Comparison of ENCODE assay signal across 8 cellular contexts in genomic region chr12:59346248-59346647, GRCh38.
A peak's percentile ranks its signal among the peaks of the same experiment; 100 is the strongest.
DNase-seq lines count a peak whose midpoint lies in the region; FAIRE-seq and TF ChIP-seq lines count a peak whose summit lies in the region.
"Not testable (repeated sequence)": the region's sequence is repeated elsewhere in the genome, so short reads cannot be mapped to it uniquely, and the experiment has no call there.

No MANE protein-coding gene starts in this region.

- not testable (repeated sequence) for H3K4me2 ChIP-seq in OCI-LY1 (ENCODE audit: low read length); keratinocyte (ENCODE audit: control insufficient read depth, extremely low read depth, insufficient read depth, low read depth, low read length)

- not testable (repeated sequence) for H3F3A ChIP-seq in OCI-LY1 (ENCODE audit: insufficient read depth, low read length)

- not testable (repeated sequence) for H4K20me1 ChIP-seq in OCI-LY1 (ENCODE audit: insufficient read depth, low read length); keratinocyte (ENCODE audit: control insufficient read depth, extremely low read depth, insufficient read depth, low read length)

- DNase-seq in BE2C (peak; percentile 33), GM12865 (ENCODE audit: low read depth) (peak; percentile 3), WERI-Rb-1 (peak; percentile 34), dermis blood vessel endothelial cell (peak; percentile 0), testis (peak; percentile 36)
- DNase-seq in Jurkat, Clone E6-1 (ENCODE audit: low read depth, low spot score), result peak; percentile 9
- not testable (repeated sequence) for DNase-seq in keratinocyte (ENCODE audit: low read depth, low spot score)

- not testable (repeated sequence) for H3K79me2 ChIP-seq in OCI-LY1 (ENCODE audit: insufficient read depth, low read length); keratinocyte (ENCODE audit: control insufficient read depth, insufficient read depth, low read length)

- peak; percentile 45 for TF ChIP-seq CTCF in BE2C (IDR thresholded peaks at IDR 0.05; ENCODE audit: low read depth, low read length)
- peak; percentile 20 for TF ChIP-seq CTCF in GM12865 (IDR thresholded peaks at IDR 0.05; ENCODE audit: insufficient read depth, low read depth, low read length, missing control alignments)
- TF ChIP-seq CTCF in OCI-LY1 (IDR thresholded peaks at IDR 0.05; ENCODE audit: low read length), result peak; percentile 59
- TF ChIP-seq CTCF in WERI-Rb-1 (IDR thresholded peaks at IDR 0.05; ENCODE audit: low read depth, low read length), result peak; percentile 50
- TF ChIP-seq CTCF in keratinocyte (optimal IDR thresholded peaks at IDR 0.05 in 1 of 3, IDR thresholded peaks at IDR 0.05 in 1 of 3, conservative IDR thresholded peaks at IDR 0.05 in 1 of 3; ENCODE audit: extremely low read depth in 1 of 3, insufficient read depth in 2 of 3, low read length in 3 of 3), result peak; percentile 6 to 23 (median 8)
- TF ChIP-seq CTCF in testis (IDR thresholded peaks at IDR 0.05), result not testable (repeated sequence)

- not testable (repeated sequence) for H2AFZ ChIP-seq in OCI-LY1 (ENCODE audit: low read length); keratinocyte (ENCODE audit: control insufficient read depth, low read length)

- H3K27ac ChIP-seq in OCI-LY1 (ENCODE audit: low read depth, low read length, poor library complexity, severe bottlenecking); WERI-Rb-1; keratinocyte (ENCODE audit: control insufficient read depth, insufficient read depth, low read length); testis: not testable (repeated sequence)

- dilution Hi-C loops in keratinocyte (cut with MboI; ENCODE audit: extremely low pct_ligation_motif_present, low sequenced_read_pairs), result not testable (repeated sequence)

- H3K27me3 ChIP-seq in BE2C; OCI-LY1 (ENCODE audit: insufficient read depth, low read length); WERI-Rb-1 (ENCODE audit: insufficient read depth, low read depth, severe bottlenecking); keratinocyte (ENCODE audit: control insufficient read depth, extremely low read depth, insufficient read depth, low read length); testis: not testable (repeated sequence)

- H3K9ac ChIP-seq in OCI-LY1 (ENCODE audit: low read length); keratinocyte (ENCODE audit: control insufficient read depth, extremely low read depth, insufficient read depth, low read length): not testable (repeated sequence)

- not testable (repeated sequence) for H3K9me2 ChIP-seq in OCI-LY1 (ENCODE audit: low read depth, low read length)

- 40 to 52% methylated on average over 5 of the region's 5 CpGs for WGBS in testis, 2 donors

- H3K4me1 ChIP-seq in BE2C; OCI-LY1 (ENCODE audit: insufficient read depth, low read length, severe bottlenecking); keratinocyte (ENCODE audit: control insufficient read depth, extremely low read depth, insufficient read depth, low read length); testis: not testable (repeated sequence)

- intact Hi-C loops in testis (cut with DNase I; ENCODE audit: low total_unique reads), result not testable (repeated sequence)

- not testable (repeated sequence) for FAIRE-seq in keratinocyte (lab: Jason Lieb, UNC)

- not testable (repeated sequence) for H3K9me3 ChIP-seq in BE2C; OCI-LY1 (ENCODE audit: low read length); WERI-Rb-1 (ENCODE audit: severe bottlenecking); keratinocyte (ENCODE audit: control insufficient read depth, low read depth, low read length); testis

- H3K9me1 ChIP-seq in keratinocyte (ENCODE audit: control insufficient read depth, extremely low read depth, insufficient read depth, low read length), result not testable (repeated sequence)

- not testable (repeated sequence) for H3K4me3 ChIP-seq in BE2C (ENCODE audit: low read depth, low read length); GM12865 (ENCODE audit: low read depth, low read length); Jurkat, Clone E6-1 (ENCODE audit: low read length); OCI-LY1 (ENCODE audit: low read depth, low read length, poor library complexity, severe bottlenecking); WERI-Rb-1 (ENCODE audit: low read depth, low read length); keratinocyte (ENCODE audit: control insufficient read depth in 2 of 3, extremely low read depth in 1 of 3, insufficient read depth in 2 of 3, low read depth in 1 of 3, low read length in 3 of 3); testis

- TF ChIP-seq POLR2A in testis (IDR thresholded peaks at IDR 0.05), result not testable (repeated sequence)

- H3K36me3 ChIP-seq in BE2C; OCI-LY1 (ENCODE audit: insufficient read depth, low read length); WERI-Rb-1; keratinocyte (ENCODE audit: control insufficient read depth in 2 of 2, extremely low read depth in 1 of 2, insufficient read depth in 2 of 2, low read length in 2 of 2); testis (ENCODE audit: low read depth, missing control alignments): not testable (repeated sequence)
